ENCODE assay signal across 11 cellular contexts in genomic region chr5:1010641-1011046, GRCh38. TPM values are rescaled to one million over a fixed set of nuclear protein-coding genes. Genes with fewer than 3 reads are reported as not detected.
DNase-seq lines count a peak whose midpoint lies in the region; ATAC-seq and TF ChIP-seq lines count a peak whose summit lies in the region.
"Had no signal": no experiment of that assay in that cellular context is flagged by ENCODE, and none has a peak within 500 bp of the region (broad histone marks: within the 10 kb centered on the region; RNA-seq: fewer than 3 reads in every experiment).

No MANE protein-coding gene starts in this region.

- no peak overlapping the region for H3K27ac ChIP-seq in smooth muscle cell (ENCODE audit: low read depth)
- H3K27ac ChIP-seq: vagina had no signal

- H3K27ac Mint-ChIP-seq in activated naive CD4-positive, alpha-beta T cell treated with anti-CD3 and anti-CD28 coated beads for 36 hours, result no peak overlapping the region

- peaks cover 48% of the 10 kb centered on the region for H3K27me3 Mint-ChIP-seq in activated naive CD4-positive, alpha-beta T cell treated with anti-CD3 and anti-CD28 coated beads for 36 hours (ENCODE audit: low read depth)

- no peak for TF ChIP-seq CTCF in smooth muscle cell (IDR thresholded peaks at IDR 0.05; ENCODE audit: borderline replicate concordance, insufficient read depth, poor library complexity, severe bottlenecking)

- no peaks in the 10 kb centered on the region for H3K9me3 Mint-ChIP-seq in activated naive CD4-positive, alpha-beta T cell treated with anti-CD3 and anti-CD28 coated beads for 36 hours

- peak overlapping the region; percentile 62 for H3K4me3 ChIP-seq in smooth muscle cell

- H3K4me2 ChIP-seq in smooth muscle cell, result peak overlapping the region; percentile 96

- peaks cover 33% of the 10 kb centered on the region for H3K79me2 ChIP-seq in smooth muscle cell (ENCODE audit: low read depth)

- H2AFZ ChIP-seq in smooth muscle cell (ENCODE audit: low read depth), result no peak overlapping the region

- H3K4me1 Mint-ChIP-seq in activated naive CD4-positive, alpha-beta T cell treated with anti-CD3 and anti-CD28 coated beads for 36 hours (ENCODE audit: low read depth), result peaks cover 16% of the 10 kb centered on the region

- no peaks in the 10 kb centered on the region for H3F3A ChIP-seq in smooth muscle cell (ENCODE audit: low read depth)

- H3K27me3 ChIP-seq in smooth muscle cell (ENCODE audit: low read depth), result peaks cover 5% of the 10 kb centered on the region

- WGBS in smooth muscle cell (ENCODE audit: low lambda C conversion rate), result 71% methylated on average over 13 of the region's 13 CpGs

- intact Hi-C loops in activated naive CD4-positive, alpha-beta T cell treated with anti-CD3 and anti-CD28 coated beads for 36 hours (cut with micrococcal nuclease), result loop anchor here (1.0 to 2.0 kb wide), 2 partner anchors 76 to 87 kb away; no protein-coding TSS in a partner anchor
- intact Hi-C loops in left cardiac atrium (cut with DNase I), result loop anchor here in 1 of 2 donors (5.0 kb wide), 1 partner anchor 127 kb away; no protein-coding TSS in a partner anchor

- H3K4me3 Mint-ChIP-seq in activated naive CD4-positive, alpha-beta T cell treated with anti-CD3 and anti-CD28 coated beads for 36 hours, result no peak overlapping the region

- peaks cover 4% of the 10 kb centered on the region for H3K4me1 ChIP-seq in smooth muscle cell (ENCODE audit: low read depth)

- ATAC-seq in left cardiac atrium (no peak), HG02840 (IDR thresholded peaks at IDR 0.05; ENCODE audit: low FRiP score, unreplicated experiment) (no peak), GM19467 (IDR thresholded peaks at IDR 0.05; ENCODE audit: unreplicated experiment) (no peak)

- peaks cover 62% of the 10 kb centered on the region for H4K20me1 ChIP-seq in smooth muscle cell (ENCODE audit: low read depth)

- DNase-seq in activated naive CD4-positive, alpha-beta T cell treated with anti-CD3 and anti-CD28 coated beads for 36 hours, result peak; percentile 4
- DNase-seq in activated naive CD4-positive, alpha-beta T cell (lab: John Stamatoyannopoulos, UW), result no peak
- DNase-seq in NCI-H510A (lab: John Stamatoyannopoulos, UW) (peak; percentile 66), left cardiac atrium (peak; percentile 17), smooth muscle cell (lab: John Stamatoyannopoulos, UW; ENCODE audit: unreplicated experiment) (no peak), LoVo (ENCODE audit: low spot score) (no peak)
- DNase-seq: activated T-cell treated with anti-CD3 and anti-CD28 coated beads for 4 hours, small intestine had no signal

- H3K9me3 ChIP-seq in smooth muscle cell (replicated peaks; ENCODE audit: low read depth), result no peaks in the 10 kb centered on the region
- H3K9me3 ChIP-seq: vagina had no signal

- no peaks in the 10 kb centered on the region for H3K36me3 ChIP-seq in smooth muscle cell (ENCODE audit: low read depth)
- H3K36me3 ChIP-seq: vagina had no signal

- H3K9ac ChIP-seq in smooth muscle cell (ENCODE audit: low read depth), result no peak overlapping the region

- no peaks in the 10 kb centered on the region for H3K36me3 Mint-ChIP-seq in activated naive CD4-positive, alpha-beta T cell treated with anti-CD3 and anti-CD28 coated beads for 36 hours (ENCODE audit: low read depth)

- CTCF ChIA-PET in activated naive CD4-positive, alpha-beta T cell treated with anti-CD3 and anti-CD28 coated beads for 36 hours (lab: Charles Lee), result interaction anchor here (0.8 to 2.3 kb wide), 7 partner anchors 19 to 134 kb away, joined by 3 to 11 read pairs (median 4); no protein-coding TSS in a partner anchor

RNA-seq across cellular contexts. Expression of gene NKD2, which starts 2.0 kb away (rescaled TPM):
- 1 to 10 TPM; 1.4 to 2.5 TPM for total RNA-seq in activated naive CD4-positive, alpha-beta T cell treated with anti-CD3 and anti-CD28 coated beads for 36 hours
- 10 to 100 TPM in 1 of 2 donors, 1 to 10 TPM in 1; 4.4 to 10.4 TPM for total RNA-seq in left cardiac atrium
- 31.2 and 32.5 TPM in 2 replicates for total RNA-seq in smooth muscle cell
- polyA plus RNA-seq in smooth muscle cell, result 105 and 122 TPM in 2 replicates

Comparison
In these comparisons a context has a peak if more than half of its experiments do, and no peak if none do; other contexts are left out.
1. DNase-seq: peak in activated naive CD4-positive, alpha-beta T cell treated with anti-CD3 and anti-CD28 coated beads for 36 hours (single experiment), NCI-H510A (single experiment) and left cardiac atrium (single experiment); none in activated naive CD4-positive, alpha-beta T cell (0 of 4), smooth muscle cell (single experiment) and LoVo (single experiment).